Comparison of ENCODE assay signal across 7 cellular contexts in genomic region chr9:81688262-81689092, GRCh38. TPM values are rescaled to one million over a fixed set of nuclear protein-coding genes. Genes with fewer than 3 reads are reported as not detected.
DNase-seq lines count a peak whose midpoint lies in the region; ATAC-seq and TF ChIP-seq lines count a peak whose summit lies in the region.
"Not testable (repeated sequence)": the region's sequence is repeated elsewhere in the genome, so short reads cannot be mapped to it uniquely, and the experiment has no call there.

No MANE protein-coding gene starts in this region.

- peak; percentile 28 for DNase-seq in NCI-H345 (lab: John Stamatoyannopoulos, UW)
- peak; percentile 30 to 51 for DNase-seq in activated T-cell treated with anti-CD3 and anti-CD28 coated beads, Interleukin-2, amount 50 U/mL, for 48 hours
- peak; percentile 72 for DNase-seq in endodermal cell
- peak; percentile 71 to 72 for DNase-seq in left colon
- peak; percentile 89 for DNase-seq in retina

- H3K9ac ChIP-seq in endodermal cell (ENCODE audit: extremely low read depth, low read length, poor library complexity, severe bottlenecking): peak overlapping the region; percentile 72

- peak overlapping the region; percentile 98 for H3K4me3 ChIP-seq in endodermal cell (ENCODE audit: low read length)

- peaks cover 35% of the 10 kb centered on the region for H3K36me3 ChIP-seq in endodermal cell (ENCODE audit: control insufficient read depth, insufficient read depth, low read length)

- peaks cover 12% of the 10 kb centered on the region for H3K4me1 Mint-ChIP-seq in endodermal cell

- H3K27ac Mint-ChIP-seq in endodermal cell: not testable (repeated sequence)

- 0% methylated on average over 17 to 107 of the region's 107 CpGs for WGBS in endodermal cell (ENCODE audit: insufficient coverage in 1 of 2, insufficient read length in 1 of 2), 2 experiments

- not testable (repeated sequence) for H3K9me3 ChIP-seq in endodermal cell (ENCODE audit: control insufficient read depth, low read length)

- peak; percentile 19 for ATAC-seq in GM18867 (IDR thresholded peaks at IDR 0.05; ENCODE audit: unreplicated experiment)
- peak; percentile 3 for ATAC-seq in HG03060 (IDR thresholded peaks at IDR 0.05; ENCODE audit: low read depth, unreplicated experiment)
- ATAC-seq in left colon: peak; percentile 42

- TF ChIP-seq CTCF in endodermal cell (conservative IDR thresholded peaks at IDR 0.05): not testable (repeated sequence)

- H3K27ac ChIP-seq in endodermal cell (ENCODE audit: low read depth, low read length): peak overlapping the region; percentile 86

- H3K36me3 Mint-ChIP-seq in endodermal cell (ENCODE audit: low read depth): not testable (repeated sequence)

- H3K27me3 ChIP-seq in endodermal cell (ENCODE audit: control insufficient read depth, insufficient read depth, low read length, poor library complexity, severe bottlenecking): peaks cover 41% of the 10 kb centered on the region

- H3K4me3 Mint-ChIP-seq in endodermal cell: not testable (repeated sequence)

- H3K9me3 Mint-ChIP-seq in endodermal cell: not testable (repeated sequence)

- not testable (repeated sequence) for H3K4me1 ChIP-seq in endodermal cell (ENCODE audit: control insufficient read depth, insufficient read depth, low read length)

- intact Hi-C loops in left colon (cut with DNase I, micrococcal nuclease): loop anchor here in 1 of 2 donors (10.0 kb wide), 2 partner anchors 164 to 294 kb away; no protein-coding TSS in a partner anchor

- peaks cover 30% of the 10 kb centered on the region for H3K27me3 Mint-ChIP-seq in endodermal cell (ENCODE audit: insufficient read depth)

RNA-seq across cellular contexts. Expression of gene TLE1, which starts 0.9 kb away (rescaled TPM):
- total RNA-seq in endodermal cell: 10 to 100 TPM; 49.7 to 73.5 TPM
- polyA plus RNA-seq in endodermal cell (2013, experiment 1 of 2): 133 TPM
- 117 TPM for polyA plus RNA-seq in endodermal cell (2013, experiment 2 of 2)
- total RNA-seq in left colon: 10 to 100 TPM; 48.6 to 65.8 TPM

Comparison
In these comparisons a context has a peak if more than half of its experiments do, and no peak if none do; other contexts are left out.
1. Peak in every context shown above with its lines: DNase-seq, ATAC-seq, H3K4me3 ChIP-seq and H3K27ac ChIP-seq.
2. DNase-seq: peak in every context shown above with its lines; median percentile 89 in retina; 72 in endodermal cell; 72 in left colon; 40 in activated T-cell treated with anti-CD3 and anti-CD28 coated beads, Interleukin-2, amount 50 U/mL, for 48 hours; 28 in NCI-H345.